Comparison of ENCODE assay signal across 20 cellular contexts in genomic region chr5:111618644-111619271, GRCh38.
DNase-seq lines count a peak whose midpoint lies in the region; ATAC-seq and TF ChIP-seq lines count a peak whose summit lies in the region.
"Had no signal": no experiment of that assay in that cellular context is flagged by ENCODE, and none has a peak within 500 bp of the region (broad histone marks: within the 10 kb centered on the region; RNA-seq: fewer than 3 reads in every experiment).

No MANE protein-coding gene starts in this region.

- H3K4me3 Mint-ChIP-seq in activated T-cell treated with anti-CD3 and anti-CD28 coated beads, Interleukin-2, amount 50 U/mL, for 72 hours = peak overlapping the region in 1 of 2 donors; percentile 11
- H3K4me3 Mint-ChIP-seq: B cell had no signal

- H3K27ac ChIP-seq in RWPE2 (ENCODE audit: poor library complexity, severe bottlenecking) = no peak overlapping the region
- H3K27ac ChIP-seq in coronary artery = no peak overlapping the region
- H3K27ac ChIP-seq: RWPE1 had no signal

- no peaks in the 10 kb centered on the region for H3K9me3 ChIP-seq in RWPE2 (ENCODE audit: severe bottlenecking)

- H3K27ac Mint-ChIP-seq in activated T-cell treated with anti-CD3 and anti-CD28 coated beads, Interleukin-2, amount 50 U/mL, for 72 hours = no peak overlapping the region
- H3K27ac Mint-ChIP-seq: B cell had no signal

- H3K4me3 ChIP-seq in RWPE2 (ENCODE audit: severe bottlenecking) (no peak overlapping the region), coronary artery (no peak overlapping the region)

- peaks cover 12% of the 10 kb centered on the region for H3K4me1 Mint-ChIP-seq in activated T-cell treated with anti-CD3 and anti-CD28 coated beads, Interleukin-2, amount 50 U/mL, for 72 hours (ENCODE audit: low read depth)
- H3K4me1 Mint-ChIP-seq: B cell had no signal

- peaks cover 9% of the 10 kb centered on the region for H3K27me3 Mint-ChIP-seq in activated T-cell treated with anti-CD3 and anti-CD28 coated beads, Interleukin-2, amount 50 U/mL, for 72 hours (ENCODE audit: low read depth)
- H3K27me3 Mint-ChIP-seq: B cell had no signal

- H3K4me1 ChIP-seq in RWPE2 (ENCODE audit: insufficient read depth, poor library complexity, severe bottlenecking) = no peaks in the 10 kb centered on the region
- H3K4me1 ChIP-seq: Caco-2 had no signal

- no peaks in the 10 kb centered on the region for H3K9me3 Mint-ChIP-seq in activated T-cell treated with anti-CD3 and anti-CD28 coated beads, Interleukin-2, amount 50 U/mL, for 72 hours

- TF ChIP-seq CTCF in RWPE2 (IDR thresholded peaks at IDR 0.05; ENCODE audit: poor library complexity, severe bottlenecking) (no peak), coronary artery (IDR thresholded peaks at IDR 0.05) (no peak)

- H3K27me3 ChIP-seq in RWPE2 (ENCODE audit: insufficient read depth, poor library complexity, severe bottlenecking) = no peaks in the 10 kb centered on the region

- DNase-seq in activated T-cell treated with anti-CD3 and anti-CD28 coated beads, Interleukin-2, amount 50 U/mL, for 72 hours = no peak
- no peak for DNase-seq in activated T-cell treated with anti-CD3 and anti-CD28 coated beads, Interleukin-2, amount 50 U/mL, for 48 hours
- DNase-seq in RWPE2 (ENCODE audit: low spot score) = no peak
- peak; percentile 5 for DNase-seq in fibroblast of peridontal ligament (ENCODE audit: extremely low read depth)
- peak; percentile 40 for DNase-seq in renal cortical epithelial cell (ENCODE audit: low read depth)
- DNase-seq in stimulated activated CD4-positive, alpha-beta T cell treated with anti-CD3 and anti-CD28 coated beads, Interleukin-1b, Interleukin-23, amount 100 ng/mL, for 48 hours = no peak
- DNase-seq in coronary artery (ENCODE audit: low spot score) = no peak
- DNase-seq: 8988T, Caco-2, GF-D8, KG1, MV-4-11, NCI-H187, NCI-H2227 treated with DMSO at 0.1 percent for 48 hours, NCI-H524, NCI-H82, OCI-M1 had no signal

- peaks cover 0 to 2% of the 10 kb centered on the region in 2 donors for H3K36me3 Mint-ChIP-seq in activated T-cell treated with anti-CD3 and anti-CD28 coated beads, Interleukin-2, amount 50 U/mL, for 72 hours (ENCODE audit: insufficient read depth in 2 of 2)

- H3K36me3 ChIP-seq in RWPE2 (ENCODE audit: low read depth) = no peaks in the 10 kb centered on the region

- peak; percentile 67 to 69 for ATAC-seq in activated T-cell treated with anti-CD3 and anti-CD28 coated beads, Interleukin-2, amount 50 U/mL, for 72 hours (replicated peaks in 1 of 2)
- ATAC-seq in RWPE2 (ENCODE audit: low read depth) (peak; percentile 80), GM18517 (IDR thresholded peaks at IDR 0.05; ENCODE audit: unreplicated experiment) (no peak)

Comparison
In these comparisons a context has a peak if more than half of its experiments do, and no peak if none do; other contexts are left out.
1. DNase-seq: peak in fibroblast of peridontal ligament (single experiment) and renal cortical epithelial cell (single experiment); none in activated T-cell treated with anti-CD3 and anti-CD28 coated beads, Interleukin-2, amount 50 U/mL, for 72 hours (0 of 2), activated T-cell treated with anti-CD3 and anti-CD28 coated beads, Interleukin-2, amount 50 U/mL, for 48 hours (0 of 2), RWPE2 (single experiment), stimulated activated CD4-positive, alpha-beta T cell treated with anti-CD3 and anti-CD28 coated beads, Interleukin-1b, Interleukin-23, amount 100 ng/mL, for 48 hours (single experiment) and coronary artery (single experiment).